ENCODE assay signal across 8 cellular contexts in the genomic region with DNA sequence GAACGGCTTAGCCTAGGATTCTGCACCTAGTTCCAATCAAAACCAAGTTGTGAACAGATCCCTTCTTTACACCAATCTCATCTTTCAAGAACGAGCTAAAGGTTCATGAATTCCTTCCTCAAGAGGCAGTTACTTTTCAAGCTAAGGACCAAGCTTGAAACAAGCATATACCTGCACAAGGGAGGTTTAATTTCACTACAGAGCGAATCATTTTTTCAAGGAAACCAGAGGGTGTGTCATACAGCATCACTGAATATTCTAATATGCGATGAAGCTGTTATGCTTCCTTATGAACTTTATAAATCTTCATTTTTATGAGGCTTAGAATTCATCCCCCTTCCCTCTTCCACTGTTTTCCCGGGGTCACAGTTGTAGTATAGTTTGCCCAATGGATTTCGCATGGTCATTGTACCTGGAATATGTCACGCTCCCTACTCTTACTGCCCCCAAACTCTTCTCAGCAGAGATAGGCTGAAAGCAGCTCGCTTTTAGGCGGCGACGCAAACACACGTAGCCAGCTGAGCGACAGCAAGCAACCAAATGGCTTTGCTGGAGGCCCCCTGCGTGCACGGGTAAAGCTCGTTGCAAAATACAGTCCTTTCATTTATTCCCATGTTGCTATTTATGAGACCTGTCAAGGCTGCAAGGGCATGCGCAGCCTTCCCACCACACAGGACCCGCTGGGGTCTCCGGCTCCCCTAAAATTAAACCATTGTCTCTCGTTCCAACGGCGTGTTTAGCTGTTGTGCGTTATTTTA. TPM values are rescaled to one million over a fixed set of nuclear protein-coding genes. Genes with fewer than 3 reads are reported as not detected.
A peak's percentile ranks its signal among the peaks of the same experiment; 100 is the strongest.
DNase-seq lines count a peak whose midpoint lies in the region; ATAC-seq, FAIRE-seq and TF ChIP-seq lines count a peak whose summit lies in the region.

No MANE protein-coding gene starts in this region.

- H3K36me3 Mint-ChIP-seq in T-cell: peaks cover 22% of the 10 kb centered on the region

- under 1% methylated on average over 23 of the region's 23 CpGs for WGBS in K562 (ENCODE audit: insufficient coverage, low coverage, missing lambda C conversion rate)
- 2 to 3% (median 3%) methylated on average over 23 of the region's 23 CpGs for WGBS in small intestine, 3 donors

- ATAC-seq in DND-41 (ENCODE audit: insufficient read depth, low read depth): peak; percentile 24
- peak; percentile 1 to 10 (median 1) for ATAC-seq in T-cell (replicated peaks in 1 of 4)
- peak; percentile 76 for ATAC-seq in K562
- no peak for ATAC-seq in HG03457 (IDR thresholded peaks at IDR 0.05; ENCODE audit: unreplicated experiment)

- H3K27ac ChIP-seq in DND-41 (ENCODE audit: low read length): peak overlapping the region; percentile 73
- H3K27ac ChIP-seq in K562 (ENCODE audit: extremely low read depth, low read depth, low read length): peak overlapping the region; percentile 80
- no peak overlapping the region for H3K27ac ChIP-seq in iPS-18a (ENCODE audit: low read length)
- H3K27ac ChIP-seq in small intestine (ENCODE audit: low read depth in 1 of 2, low read length in 1 of 2): peak overlapping the region; percentile 79 to 95

- intact Hi-C loops in K562 (cut with micrococcal nuclease): loop anchor here (1.0 kb wide), 1 partner anchor 91 kb away; no protein-coding TSS in a partner anchor

- H3K9me3 ChIP-seq in DND-41 (ENCODE audit: insufficient read depth, low read length, severe bottlenecking) (no peaks in the 10 kb centered on the region), HAP-1 (no peaks in the 10 kb centered on the region), K562 (replicated peaks; ENCODE audit: control insufficient read depth, insufficient read depth, low read depth, low read length) (no peaks in the 10 kb centered on the region), iPS-18a (ENCODE audit: control insufficient read depth, low read depth, low read length) (no peaks in the 10 kb centered on the region), small intestine (ENCODE audit: control insufficient read depth, low read depth) (no peaks in the 10 kb centered on the region)

- no peaks in the 10 kb centered on the region for H3K9me3 Mint-ChIP-seq in T-cell

- CTCF ChIA-PET in T-cell (lab: Charles Lee) (interaction anchor here in 1 of 2 donors (1.4 kb wide), 1 partner anchor 91 kb away, joined by 8 read pairs; a partner anchor contains a TSS), K562 (lab: Yijun Ruan, JAX; ENCODE audit: low intra/inter-chr PET ratio) (no interaction called here)

- peak overlapping the region; percentile 97 for H2AFZ ChIP-seq in DND-41 (ENCODE audit: low read depth, low read length)
- peak overlapping the region; percentile 93 for H2AFZ ChIP-seq in K562 (ENCODE audit: low read depth, low read length)

- H3K36me3 ChIP-seq in DND-41 (ENCODE audit: insufficient read depth, low read length) (peaks cover 30% of the 10 kb centered on the region), HAP-1 (replicated peaks) (peaks cover 27% of the 10 kb centered on the region), K562 (ENCODE audit: control insufficient read depth, insufficient read depth, low read length) (peaks cover 34% of the 10 kb centered on the region), iPS-18a (ENCODE audit: control insufficient read depth, low read depth, low read length) (peaks cover 9% of the 10 kb centered on the region), small intestine (ENCODE audit: control insufficient read depth in 2 of 2, insufficient read depth in 2 of 2, low read length in 2 of 2) (peaks cover 0 to 4% of the 10 kb centered on the region in 2 donors)

- H3K79me2 ChIP-seq in DND-41 (ENCODE audit: insufficient read depth, low read length) (peaks cover 96% of the 10 kb centered on the region), K562 (ENCODE audit: control insufficient read depth, insufficient read depth, low read length) (peaks cover 95% of the 10 kb centered on the region)

- peak; percentile 65 for DNase-seq in DND-41
- peak; percentile 33 to 67 for DNase-seq in HAP-1 (ENCODE audit: low spot score in 2 of 2)
- DNase-seq in MV-4-11 (lab: John Stamatoyannopoulos, UW): peak; percentile 48
- DNase-seq in T-cell: peak in 32 of 34 experiments; percentile 15 to 62 (median 40)
- DNase-seq in K562 (ENCODE audit: extremely low read depth in 1 of 4, low spot score in 3 of 4): peak in 3 of 4 experiments; percentile 33 to 89 (median 74)
- DNase-seq in small intestine: peak; percentile 33

- BruUV-seq in K562 (replicated peaks; lab: Mats Ljungman, UMichigan): no TSS peak

- POLR2A ChIA-PET in T-cell (lab: Charles Lee) (interaction anchor here (0.6 to 1.0 kb wide), 2 partner anchors 355 to 1221 kb away, joined by 3 to 6 read pairs; a partner anchor contains a TSS), K562 (lab: Yijun Ruan, JAX) (interaction anchor here (0.6 to 1.9 kb wide), 8 partner anchors 8 to 74 kb away, joined by 3 to 8 read pairs (median 4); no protein-coding TSS in a partner anchor)

- FAIRE-seq in K562 (lab: Jason Lieb, UNC) (peak; percentile 76), small intestine (lab: Jason Lieb, UNC) (no peak)

- no peak for TF ChIP-seq RAD21 in K562 (CRISPR knock-in tag; conservative IDR thresholded peaks at IDR 0.05 in 1 of 2, IDR thresholded peaks at IDR 0.05 in 1 of 2)

- in situ Hi-C loops in HAP-1 (cut with MboI; ENCODE audit: low sequenced_read_pairs): loop anchor here (5.0 kb wide), 1 partner anchor 74 kb away; no protein-coding TSS in a partner anchor
- in situ Hi-C loops in K562 (cut with MboI): no loop called here

- H3K4me2 ChIP-seq in DND-41 (ENCODE audit: insufficient read depth, low read length): peak overlapping the region; percentile 76
- H3K4me2 ChIP-seq in K562 (ENCODE audit: insufficient read depth, low read length): peak overlapping the region; percentile 98

- no peaks in the 10 kb centered on the region for H3K9me1 ChIP-seq in K562 (ENCODE audit: control insufficient read depth, insufficient read depth, low read length)

- H4K20me1 ChIP-seq in DND-41 (ENCODE audit: insufficient read depth, low read length) (no peaks in the 10 kb centered on the region; the same call in 1 of the 2 replicates), K562 (replicated peaks; ENCODE audit: control insufficient read depth, insufficient read depth, low read length) (no peaks in the 10 kb centered on the region)

- peaks cover 65 to 74% (median 68%) of the 10 kb centered on the region in 3 donors for H3K4me1 Mint-ChIP-seq in T-cell

- H3K27me3 Mint-ChIP-seq in T-cell: no peaks in the 10 kb centered on the region

- peak; percentile 77 for TF ChIP-seq POLR2A in K562 (conservative IDR thresholded peaks at IDR 0.05)

- H3K27ac Mint-ChIP-seq in T-cell: peak overlapping the region; percentile 86 to 89

- H3K4me3 ChIP-seq in DND-41 (ENCODE audit: low read depth in 1 of 2, low read length in 2 of 2): peak overlapping the region; percentile 59 to 63
- peak overlapping the region; percentile 85 for H3K4me3 ChIP-seq in HAP-1
- peak overlapping the region; percentile 66 for H3K4me3 ChIP-seq in K562
- peak overlapping the region; percentile 100 for H3K4me3 ChIP-seq in iPS-18a (ENCODE audit: low read length)
- peak overlapping the region; percentile 84 to 98 for H3K4me3 ChIP-seq in small intestine (ENCODE audit: low read depth in 1 of 2, low read length in 2 of 2)

- H3K4me3 Mint-ChIP-seq in T-cell: peak overlapping the region; percentile 93 to 97 (median 96)

- H3K4me1 ChIP-seq in DND-41 (ENCODE audit: insufficient read depth, low read length): peaks cover 54% of the 10 kb centered on the region
- peaks cover 12% of the 10 kb centered on the region for H3K4me1 ChIP-seq in HAP-1
- peaks cover 6 to 16% of the 10 kb centered on the region in 2 experiments for H3K4me1 ChIP-seq in K562 (replicated peaks in 1 of 2; ENCODE audit: control insufficient read depth in 2 of 2, insufficient read depth in 2 of 2, low read length in 2 of 2)
- no peaks in the 10 kb centered on the region for H3K4me1 ChIP-seq in iPS-18a (ENCODE audit: control insufficient read depth, low read depth, low read length)
- H3K4me1 ChIP-seq in small intestine (ENCODE audit: control insufficient read depth in 2 of 2, insufficient read depth in 1 of 2, low read depth in 1 of 2, low read length in 1 of 2): peaks cover 2 to 8% of the 10 kb centered on the region in 2 donors

- H3K9ac ChIP-seq in DND-41 (ENCODE audit: low read depth, low read length) (peak overlapping the region; percentile 65), K562 (ENCODE audit: insufficient read depth in 1 of 2, low read depth in 2 of 2, low read length in 2 of 2) (peak overlapping the region; percentile 88 to 96), iPS-18a (ENCODE audit: low read length) (peak overlapping the region; percentile 55)

- H3K27me3 ChIP-seq in DND-41 (ENCODE audit: insufficient read depth, low read length, poor library complexity) (no peaks in the 10 kb centered on the region), HAP-1 (ENCODE audit: low read depth) (no peaks in the 10 kb centered on the region), K562 (ENCODE audit: control insufficient read depth in 2 of 2, insufficient read depth in 2 of 2, low read length in 2 of 2) (no peaks in the 10 kb centered on the region), iPS-18a (ENCODE audit: control insufficient read depth, insufficient read depth, low read length) (no peaks in the 10 kb centered on the region), small intestine (ENCODE audit: control insufficient read depth in 2 of 2, insufficient read depth in 2 of 2, low read length in 2 of 2) (no peaks in the 10 kb centered on the region)

- peak; percentile 33; the same call in 1 of the 2 replicates for TF ChIP-seq EP300 in K562 (IDR thresholded peaks at IDR 0.05; ENCODE audit: low read length)

- no peak for TF ChIP-seq CTCF in DND-41 (IDR thresholded peaks at IDR 0.05; ENCODE audit: borderline replicate concordance, extremely low read depth, low read length, poor library complexity, severe bottlenecking)
- TF ChIP-seq CTCF in K562 (IDR thresholded peaks at IDR 0.05 in 2 of 3, conservative IDR thresholded peaks at IDR 0.05 in 1 of 3; ENCODE audit: insufficient read depth in 2 of 3, low read depth in 1 of 3, low read length in 3 of 3): no peak

RNA-seq across cellular contexts. Expression of a gene that starts 0.8 kb away (rescaled TPM):
- total RNA-seq in T-cell (10 to 100 TPM in 3 of 5 donors, 1 to 10 TPM in 2; 6.3 to 13.7 (median 10.8) TPM), K562 (2014; rRNA removed) (10.9 and 24.2 TPM in 2 replicates), K562 (2014; rRNA removed; fragmentation: Illumina TruSeq; extraction: Trizol) (13.4 and 18.0 TPM in 2 replicates), K562 (2015; rRNA removed; fragmentation: Illumina TruSeq; extraction: Trizol) (10.5 and 11.8 TPM in 2 replicates), K562 (2021) (9.7 and 10.1 TPM in 2 replicates)
- 10.5 and 36.3 TPM in 2 replicates for total RNA-seq in K562 (2011; cell fraction: chromatin; rRNA removed; ENCODE audit: low replicate concordance)
- total RNA-seq in K562 (2011; cell fraction: nucleolus; rRNA removed): 7.8 and 10.5 TPM in 2 replicates
- 14.8 and 27.5 TPM in 2 replicates for total RNA-seq in K562 (2011; cell fraction: nucleoplasm; rRNA removed)
- polyA plus RNA-seq in K562 (2011; rRNA removed) (11.7 and 13.3 TPM in 2 replicates), K562 (2014; fragmentation: Illumina TruSeq; extraction: Trizol) (6.6 and 10.3 TPM in 2 replicates), K562 (2014; fragmentation: Nextera tagmentation; extraction: Ambion mirVana) (1 to 10 TPM; 2.1 to 3.3 TPM), K562 (2014; rRNA removed) (7.5 and 10.6 TPM in 2 replicates), small intestine (1 to 10 TPM; 1.6 to 4.7 (median 2.2) TPM)
- polyA plus RNA-seq in K562 (2011; cell fraction: cytosol; rRNA removed): 1.9 and 4.1 TPM in 2 replicates
- 12.0 and 17.9 TPM in 2 replicates for polyA plus RNA-seq in K562 (2011; cell fraction: nucleus; rRNA removed)
- 6.1 and 9.3 TPM in 2 replicates for polyA plus RNA-seq in K562 (2012)
- polyA minus RNA-seq in K562 (2011; rRNA and poly(A)+ RNA removed): 26.5 and 26.7 TPM in 2 replicates
- polyA minus RNA-seq in K562 (2011; cell fraction: cytosol; rRNA and poly(A)+ RNA removed): 9.6 and 16.6 TPM in 2 replicates
- 14.5 and 26.4 TPM in 2 replicates for polyA minus RNA-seq in K562 (2011; cell fraction: nucleus; rRNA and poly(A)+ RNA removed)

RNA-seq across cellular contexts. Expression of a gene that starts 1.1 kb away (rescaled TPM):
- total RNA-seq in T-cell (10 to 100 TPM; 12.8 to 26.0 (median 19.6) TPM), K562 (2014; rRNA removed) (48.4 and 65.3 TPM in 2 replicates), K562 (2014; rRNA removed; fragmentation: Illumina TruSeq; extraction: Trizol) (77.3 and 80.8 TPM in 2 replicates), K562 (2015; rRNA removed; fragmentation: Illumina TruSeq; extraction: Trizol) (91.4 and 97.5 TPM in 2 replicates), K562 (2021) (88.6 and 103 TPM in 2 replicates)
- 28.4 and 31.8 TPM in 2 replicates for total RNA-seq in K562 (2011; cell fraction: chromatin; rRNA removed; ENCODE audit: low replicate concordance)
- 24.7 and 27.8 TPM in 2 replicates for total RNA-seq in K562 (2011; cell fraction: nucleolus; rRNA removed)
- total RNA-seq in K562 (2011; cell fraction: nucleoplasm; rRNA removed): 25.7 and 27.4 TPM in 2 replicates
- polyA plus RNA-seq in K562 (2011; rRNA removed) (81.4 and 84.4 TPM in 2 replicates), K562 (2014; fragmentation: Illumina TruSeq; extraction: Trizol) (62.3 and 85.4 TPM in 2 replicates), K562 (2014; fragmentation: Nextera tagmentation; extraction: Ambion mirVana) (10 to 100 TPM; 30.0 to 48.3 TPM), K562 (2014; rRNA removed) (54.1 and 60.6 TPM in 2 replicates), small intestine (10 to 100 TPM in 1 of 3 donors, 1 to 10 TPM in 2; 1.4 to 10.0 (median 5.8) TPM)
- 56.2 and 87.8 TPM in 2 replicates for polyA plus RNA-seq in K562 (2011; cell fraction: cytosol; rRNA removed)
- polyA plus RNA-seq in K562 (2011; cell fraction: nucleus; rRNA removed): 56.6 and 58.2 TPM in 2 replicates
- polyA plus RNA-seq in K562 (2012): 36.2 and 50.9 TPM in 2 replicates
- polyA minus RNA-seq in K562 (2011; rRNA and poly(A)+ RNA removed): 97.0 and 97.2 TPM in 2 replicates
- 64.3 and 65.9 TPM in 2 replicates for polyA minus RNA-seq in K562 (2011; cell fraction: cytosol; rRNA and poly(A)+ RNA removed)
- 31.9 and 65.2 TPM in 2 replicates for polyA minus RNA-seq in K562 (2011; cell fraction: nucleus; rRNA and poly(A)+ RNA removed)
